In genomic region chr7:44561962-44562621, GRCh38 we compare ENCODE assay signal across 1 cellular context.
A peak's percentile ranks its signal among the peaks of the same experiment; 100 is the strongest.
TF ChIP-seq lines count a peak whose summit lies in the region.

No MANE protein-coding gene starts in this region.

TF ChIP-seq in HEK293, 187 proteins besides CTCF, POLR2A, EP300 and RAD21 (continued from another document):
- no peak for TF ChIP-seq ZBTB26 (tag by site-specific recombination; optimal IDR thresholded peaks at IDR 0.05)
- peak; percentile 53 for TF ChIP-seq SP7 (tag by site-specific recombination; IDR thresholded peaks at IDR 0.05)
- TF ChIP-seq ZNF223 (tag by site-specific recombination; IDR thresholded peaks at IDR 0.05) = no peak
- TF ChIP-seq PRDM1 (tag by site-specific recombination; IDR thresholded peaks at IDR 0.05) = no peak
- peak; percentile 66 for TF ChIP-seq ZBTB17 (tag by site-specific recombination; IDR thresholded peaks at IDR 0.05)
- 0 out of 2 replicates have a peak, but pooled peaks have one; percentile 28 for TF ChIP-seq KLF1 (tag by site-specific recombination; IDR thresholded peaks at IDR 0.05)
